ENCODE assay signal across 11 cellular contexts in genomic region chr9:96852676-96853075, GRCh38. TPM values are rescaled to one million over a fixed set of nuclear protein-coding genes. Genes with fewer than 3 reads are reported as not detected.
DNase-seq lines count a peak whose midpoint lies in the region; ATAC-seq and TF ChIP-seq lines count a peak whose summit lies in the region.
"Had no signal": no experiment of that assay in that cellular context is flagged by ENCODE, and none has a peak within 500 bp of the region (broad histone marks: within the 10 kb centered on the region; RNA-seq: fewer than 3 reads in every experiment).

No MANE protein-coding gene starts in this region.

- TF ChIP-seq CTCF in KMS-11 (conservative IDR thresholded peaks at IDR 0.05; ENCODE audit: low read depth, low read length) = no peak

- H3K4me2 ChIP-seq in KMS-11 = peak overlapping the region; percentile 91; the same call in 1 of the 2 replicates

- no peaks in the 10 kb centered on the region for H3K27me3 Mint-ChIP-seq in CD4-positive, CD25-positive, alpha-beta regulatory T cell
- peaks cover 0 to 6% (median 4%) of the 10 kb centered on the region in 5 donors for H3K27me3 Mint-ChIP-seq in naive thymus-derived CD8-positive, alpha-beta T cell

- ATAC-seq in CD4-positive, CD25-positive, alpha-beta regulatory T cell (ENCODE audit: low read depth in 2 of 2) = no peak
- ATAC-seq in naive thymus-derived CD8-positive, alpha-beta T cell = no peak
- ATAC-seq in GM18861 (IDR thresholded peaks at IDR 0.05; ENCODE audit: unreplicated experiment) = no peak
- ATAC-seq: right cardiac atrium had no signal

- H4K20me1 ChIP-seq in KMS-11 (ENCODE audit: insufficient read depth) = no peaks in the 10 kb centered on the region

- H3K79me2 ChIP-seq in KMS-11 (ENCODE audit: insufficient read depth, low read depth) = peaks cover 12% of the 10 kb centered on the region; the same call in 1 of the 2 replicates

- H3K27me3 ChIP-seq in CD4-positive, CD25-positive, alpha-beta regulatory T cell (ENCODE audit: control insufficient read depth, insufficient read depth, low read length) = no peaks in the 10 kb centered on the region
- no peaks in the 10 kb centered on the region for H3K27me3 ChIP-seq in KMS-11 (ENCODE audit: insufficient read depth, low read depth)

- POLR2A ChIA-PET in naive thymus-derived CD8-positive, alpha-beta T cell (lab: Charles Lee) = interaction anchor here (0.6 kb wide), 1 partner anchor 59 kb away, joined by 6 read pairs; no protein-coding TSS in a partner anchor

- peaks cover 15 to 60% (median 38%) of the 10 kb centered on the region in 4 donors for H3K4me1 Mint-ChIP-seq in CD4-positive, CD25-positive, alpha-beta regulatory T cell
- H3K4me1 Mint-ChIP-seq in naive thymus-derived CD8-positive, alpha-beta T cell = peaks cover 39 to 63% (median 55%) of the 10 kb centered on the region in 4 donors

- H3K9me3 ChIP-seq in CD4-positive, CD25-positive, alpha-beta regulatory T cell (ENCODE audit: control insufficient read depth in 2 of 2, low read length in 2 of 2) = peaks cover 1 to 7% of the 10 kb centered on the region in 2 experiments

- H3K36me3 ChIP-seq in CD4-positive, CD25-positive, alpha-beta regulatory T cell (ENCODE audit: control insufficient read depth, insufficient read depth, low read length) = peaks cover 6% of the 10 kb centered on the region
- no peaks in the 10 kb centered on the region for H3K36me3 ChIP-seq in KMS-11 (ENCODE audit: insufficient read depth)

- peak overlapping the region; percentile 89 for H3K4me3 ChIP-seq in CD4-positive, CD25-positive, alpha-beta regulatory T cell (ENCODE audit: low read depth, low read length)
- H3K4me3 ChIP-seq in KMS-11 (IDR thresholded peaks at IDR 0.05; ENCODE audit: insufficient read depth, low read depth, low read length) = no peak overlapping the region

- peaks cover 32% of the 10 kb centered on the region for H3K4me1 ChIP-seq in CD4-positive, CD25-positive, alpha-beta regulatory T cell (ENCODE audit: control insufficient read depth, insufficient read depth, low read length, poor library complexity, severe bottlenecking)
- H3K4me1 ChIP-seq in KMS-11 (ENCODE audit: low read depth, poor library complexity, severe bottlenecking) = peaks cover 11% of the 10 kb centered on the region

- H2AFZ ChIP-seq in KMS-11 (ENCODE audit: low read depth) = no peak overlapping the region

- peaks cover 0 to 3% (median 0%) of the 10 kb centered on the region in 7 donors for H3K9me3 Mint-ChIP-seq in CD4-positive, CD25-positive, alpha-beta regulatory T cell
- H3K9me3 Mint-ChIP-seq in naive thymus-derived CD8-positive, alpha-beta T cell = peaks cover 0 to 2% (median 0%) of the 10 kb centered on the region in 9 donors

- H3K27ac Mint-ChIP-seq in CD4-positive, CD25-positive, alpha-beta regulatory T cell = peak overlapping the region in 2 of 3 donors; percentile 93 to 96
- peak overlapping the region in 3 of 10 donors; percentile 72 to 99 (median 93) for H3K27ac Mint-ChIP-seq in naive thymus-derived CD8-positive, alpha-beta T cell

- H3K4me3 Mint-ChIP-seq in CD4-positive, CD25-positive, alpha-beta regulatory T cell = peak overlapping the region; percentile 84 to 100 (median 100)
- peak overlapping the region; percentile 98 to 100 (median 100) for H3K4me3 Mint-ChIP-seq in naive thymus-derived CD8-positive, alpha-beta T cell

- no peak for DNase-seq in CD4-positive, CD25-positive, alpha-beta regulatory T cell
- DNase-seq in amniotic epithelial cell (ENCODE audit: low read depth) = peak; percentile 40
- DNase-seq in naive thymus-derived CD8-positive, alpha-beta T cell = no peak
- DNase-seq in DMS 273 (lab: John Stamatoyannopoulos, UW; ENCODE audit: unreplicated experiment) = no peak
- no peak for DNase-seq in OCI-M1 (lab: John Stamatoyannopoulos, UW)
- DNase-seq in germinal center (ENCODE audit: low spot score) = no peak
- DNase-seq: DMS79, NCI-H2081, right cardiac atrium had no signal

- H3K9ac ChIP-seq in KMS-11 = no peak overlapping the region

- H3K36me3 Mint-ChIP-seq in CD4-positive, CD25-positive, alpha-beta regulatory T cell = peaks cover 4% of the 10 kb centered on the region
- peaks cover 0 to 23% (median 11%) of the 10 kb centered on the region in 3 donors for H3K36me3 Mint-ChIP-seq in naive thymus-derived CD8-positive, alpha-beta T cell

- peak overlapping the region; percentile 1 for H3K27ac ChIP-seq in CD4-positive, CD25-positive, alpha-beta regulatory T cell (ENCODE audit: insufficient read depth, low read length, poor library complexity, severe bottlenecking)
- no peak overlapping the region for H3K27ac ChIP-seq in KMS-11

RNA-seq across cellular contexts. Expression of gene ZNF782, which starts 1.6 kb away (rescaled TPM):
- 6.8 TPM for total RNA-seq in CD4-positive, CD25-positive, alpha-beta regulatory T cell
- 1 to 10 TPM; 1.6 to 2.8 (median 2.2) TPM for polyA plus RNA-seq in CD4-positive, CD25-positive, alpha-beta regulatory T cell
- total RNA-seq in naive thymus-derived CD8-positive, alpha-beta T cell = 10 to 100 TPM in 1 of 2 experiments, 1 to 10 TPM in 1; 9.2 to 11.5 TPM
- polyA plus RNA-seq in naive thymus-derived CD8-positive, alpha-beta T cell = 1 to 10 TPM; 1.7 to 5.6 (median 2.0) TPM
